ENCODE assay signal across 22 cellular contexts in genomic region chr18:69691008-69691760, GRCh38.
DNase-seq lines count a peak whose midpoint lies in the region; ATAC-seq, FAIRE-seq and TF ChIP-seq lines count a peak whose summit lies in the region.
"Had no signal": no experiment of that assay in that cellular context is flagged by ENCODE, and none has a peak within 500 bp of the region (broad histone marks: within the 10 kb centered on the region; RNA-seq: fewer than 3 reads in every experiment).

No MANE protein-coding gene starts in this region.

- peak; percentile 46 for ATAC-seq in GM18519 (IDR thresholded peaks at IDR 0.05; ENCODE audit: low FRiP score, unreplicated experiment)
- peak; percentile 57 for ATAC-seq in GM21360 (IDR thresholded peaks at IDR 0.05; ENCODE audit: unreplicated experiment)
- ATAC-seq in HG02885 (IDR thresholded peaks at IDR 0.05; ENCODE audit: poor library complexity, unreplicated experiment), result peak; percentile 65
- peak; percentile 72 for ATAC-seq in GM12878
- no peak for ATAC-seq in GM18520 (IDR thresholded peaks at IDR 0.05; ENCODE audit: unreplicated experiment)
- ATAC-seq: GM23338; heart left ventricle; HepG2; naive thymus-derived CD4-positive, alpha-beta T cell had no signal

- no peak for TF ChIP-seq EP300 in GM12878 (IDR thresholded peaks at IDR 0.05; ENCODE audit: borderline replicate concordance in 1 of 2, control insufficient read depth in 1 of 2, low read depth in 2 of 2, low read length in 2 of 2)

- TF ChIP-seq RAD21 in GM12878 (IDR thresholded peaks at IDR 0.05; ENCODE audit: insufficient read depth, low read depth, low read length), result no peak

- H3K4me1 ChIP-seq in GM12878 (ENCODE audit: control insufficient read depth, insufficient read depth, low read length), result no peaks in the 10 kb centered on the region
- H3K4me1 ChIP-seq: SJCRH30, tibial artery had no signal

- CTCF ChIA-PET in GM12878 (lab: Yijun Ruan, JAX), result interaction anchor here (0.7 kb wide), 1 partner anchor 22 kb away, joined by 3 read pairs; no protein-coding TSS in a partner anchor

- H3K9ac ChIP-seq in GM12878 (ENCODE audit: control insufficient read depth, insufficient read depth, low read length), result no peak overlapping the region

- no peak overlapping the region for H3K4me3 ChIP-seq in GM12878
- no peak overlapping the region for H3K4me3 ChIP-seq in foreskin fibroblast (ENCODE audit: low read depth in 1 of 2, low read length in 2 of 2)
- H3K4me3 ChIP-seq: GM23338, heart left ventricle, SJCRH30, tibial artery had no signal

- no peak overlapping the region for H3K27ac ChIP-seq in GM12878 (ENCODE audit: control insufficient read depth, insufficient read depth)
- H3K27ac ChIP-seq: heart left ventricle, SJCRH30, tibial artery had no signal

- TF ChIP-seq CTCF in GM12878 (IDR thresholded peaks at IDR 0.05 in 2 of 3, conservative IDR thresholded peaks at IDR 0.05 in 1 of 3; ENCODE audit: control insufficient read depth in 2 of 3, extremely low read depth in 1 of 3, insufficient read depth in 1 of 3, low read depth in 3 of 3, low read length in 3 of 3) (no peak), foreskin fibroblast (IDR thresholded peaks at IDR 0.05; ENCODE audit: low read depth, low read length) (no peak), D721Med (IDR thresholded peaks at IDR 0.05; ENCODE audit: insufficient read depth, missing control alignments) (no peak)

- RAD21 ChIA-PET in GM12878 (lab: Charles Lee; ENCODE audit: unreplicated experiment), result no interaction called here

- no peaks in the 10 kb centered on the region; a peak in 1 of 4 replicates for H3K27me3 ChIP-seq in GM12878 (replicated peaks in 1 of 2; ENCODE audit: control insufficient read depth in 2 of 2, insufficient read depth in 2 of 2, low read length in 1 of 2)
- H3K27me3 ChIP-seq: heart left ventricle, SJCRH30, tibial artery had no signal

- H4K20me1 ChIP-seq in GM12878 (ENCODE audit: control insufficient read depth, insufficient read depth), result no peaks in the 10 kb centered on the region

- intact Hi-C loops in GM12878 (cut with micrococcal nuclease; ENCODE audit: unreplicated experiment), result no loop called here

- H2AFZ ChIP-seq in GM12878 (ENCODE audit: control insufficient read depth, low read depth, low read length), result no peak overlapping the region
- H2AFZ ChIP-seq: GM23338 had no signal

- SMC1A ChIA-PET in GM12878 (lab: Charles Lee; ENCODE audit: uncharacterized antibody, unreplicated experiment), result interaction anchor here (1.2 kb wide), 1 partner anchor 11 kb away, joined by 3 read pairs; no protein-coding TSS in a partner anchor

- DNase-seq in GM12878 (ENCODE audit: low read depth, low spot score) (no peak), epidermal melanocyte (ENCODE audit: insufficient read length, low spot score) (no peak), foreskin fibroblast (no peak), D721Med (ENCODE audit: insufficient read length, low spot score) (no peak)
- DNase-seq: activated CD4-positive, alpha-beta T cell treated with anti-CD3 and anti-CD28 coated beads, Interleukin-2, amount 10 ng/mL, durations not matched to agents 24 days and 14 days; central memory CD4-positive, alpha-beta T cell; heart left ventricle; naive thymus-derived CD4-positive, alpha-beta T cell; NCI-H1105; NCI-H2081; NCI-H446 treated with DMSO at 0.1 percent for 48 hours; retina; SJCRH30; stimulated activated CD4-positive, alpha-beta T cell treated with anti-CD3 and anti-CD28 coated beads, Interleukin-2, amount 100 ng/mL, for 48 hours; tibial artery had no signal

- no peaks in the 10 kb centered on the region for H3K36me3 ChIP-seq in GM12878 (ENCODE audit: control insufficient read depth in 2 of 2, insufficient read depth in 2 of 2, low read length in 1 of 2)
- H3K36me3 ChIP-seq: heart left ventricle, SJCRH30, tibial artery had no signal

- no peak overlapping the region for H3K4me2 ChIP-seq in GM12878 (ENCODE audit: control insufficient read depth, insufficient read depth)
- H3K4me2 ChIP-seq: GM23338 had no signal

- WGBS in GM12878 (ENCODE audit: insufficient coverage, insufficient replicate concordance, low lambda C conversion rate, missing lambda C conversion rate), result 45% methylated on average over 5 of the region's 5 CpGs

- no peaks in the 10 kb centered on the region for H3K9me3 ChIP-seq in GM12878 (replicated peaks; ENCODE audit: control insufficient read depth, insufficient read depth, low read length)
- H3K9me3 ChIP-seq: heart left ventricle, SJCRH30, tibial artery had no signal

- in situ Hi-C loops in GM12878 (cut with MboI), result no loop called here

- no TSS peak for BruUV-seq in GM12878 (replicated peaks; lab: Mats Ljungman, UMichigan)

- FAIRE-seq in GM12878 (lab: Jason Lieb, UNC) (peak; percentile 61), D721Med (lab: Jason Lieb, UNC) (no peak)
- FAIRE-seq: astrocyte, HepG2 had no signal

- H3K79me2 ChIP-seq in GM12878 (ENCODE audit: control insufficient read depth, insufficient read depth, low read length), result no peaks in the 10 kb centered on the region

- TF ChIP-seq POLR2A in GM12878 (IDR thresholded peaks at IDR 0.05; ENCODE audit: low read depth, low read length), result no peak

- POLR2A ChIA-PET in GM12878 (lab: Charles Lee), result interaction anchor here (0.6 kb wide), 1 partner anchor 40 kb away, joined by 5 read pairs; no protein-coding TSS in a partner anchor

TF ChIP-seq in GM12878, 131 proteins besides CTCF, POLR2A, EP300 and RAD21 (continues in another document):
- TF ChIP-seq CUX1 (IDR thresholded peaks at IDR 0.05; ENCODE audit: insufficient replicate concordance, low read depth, low read length) (no peak), POLR2AphosphoS2 (IDR thresholded peaks at IDR 0.05; ENCODE audit: low read depth, low read length) (no peak), RELB (IDR thresholded peaks at IDR 0.05; ENCODE audit: low read depth) (no peak), HSF1 (IDR thresholded peaks at IDR 0.05; ENCODE audit: low read depth, low read length) (no peak), NFXL1 (IDR thresholded peaks at IDR 0.05; ENCODE audit: borderline replicate concordance) (no peak)
